1 cellular context compared by ENCODE assay signal in the genomic region with DNA sequence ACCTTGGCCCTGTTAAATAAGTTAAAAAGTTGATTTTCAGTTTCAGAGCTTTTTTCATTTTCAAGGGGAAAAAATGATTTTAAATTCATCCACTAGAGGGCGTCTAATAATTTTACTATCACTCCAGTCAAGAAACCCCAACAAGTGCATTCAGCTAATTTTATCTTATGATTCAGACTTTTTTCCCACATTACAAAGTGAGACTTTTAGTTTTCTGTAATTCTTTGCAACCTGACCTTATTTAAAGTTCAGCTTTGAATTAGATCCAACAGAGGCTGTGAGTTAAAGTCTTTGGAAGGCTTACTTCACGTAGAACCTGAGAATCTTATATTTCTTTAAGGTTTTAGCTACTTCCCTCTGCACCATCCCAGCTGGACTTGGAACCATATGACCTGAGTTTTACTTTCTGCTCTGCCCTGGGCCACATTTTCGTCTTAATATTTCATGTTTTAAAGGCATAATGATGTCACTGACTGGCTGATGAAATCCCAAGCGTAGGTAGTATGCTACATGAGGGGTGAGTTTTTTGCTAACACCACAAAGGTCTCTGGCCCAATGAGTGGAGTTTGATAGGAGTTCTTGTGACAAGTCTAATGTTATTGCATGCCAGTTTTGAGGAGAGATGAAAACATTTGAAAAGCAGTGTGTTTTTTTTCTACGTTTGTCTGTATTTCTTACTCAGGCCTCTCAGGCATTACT.
TF ChIP-seq lines count a peak whose summit lies in the region.

No MANE protein-coding gene starts in this region.

TF ChIP-seq in K562, 482 proteins besides CTCF, POLR2A, EP300 and RAD21 (continued from another document):
- TF ChIP-seq ZNF639 (CRISPR knock-in tag; conservative IDR thresholded peaks at IDR 0.05 in 1 of 2, IDR thresholded peaks at IDR 0.05 in 1 of 2) (no peak), ZBED1 (IDR thresholded peaks at IDR 0.05) (no peak), ZNF77 (CRISPR knock-in tag; IDR thresholded peaks at IDR 0.05) (no peak), ZNF766 (CRISPR knock-in tag; conservative IDR thresholded peaks at IDR 0.05) (0 out of 2 replicates have a peak, but pooled peaks have one; percentile 53), RFX5 (IDR thresholded peaks at IDR 0.05; ENCODE audit: low read depth, low read length) (no peak), CREM (IDR thresholded peaks at IDR 0.05; ENCODE audit: low read depth) (no peak), NFE2L1 (tag; IDR thresholded peaks at IDR 0.05; ENCODE audit: borderline replicate concordance, low read depth) (no peak), E2F3 (CRISPR knock-in tag; IDR thresholded peaks at IDR 0.05) (no peak), ZNF592 (IDR thresholded peaks at IDR 0.05) (0 out of 2 replicates have a peak, but pooled peaks have one; percentile 11), NCOA2 (IDR thresholded peaks at IDR 0.05; ENCODE audit: partially characterized antibody in 2 of 2) (no peak), STAG1 (CRISPR knock-in tag; IDR thresholded peaks at IDR 0.05; ENCODE audit: borderline replicate concordance) (no peak), ATF7 (IDR thresholded peaks at IDR 0.05) (0 out of 2 replicates have a peak, but pooled peaks have one; percentile 16), KLF16 (IDR thresholded peaks at IDR 0.05) (no peak), ZBTB43 (CRISPR knock-in tag; IDR thresholded peaks at IDR 0.05) (no peak), ZNF3 (CRISPR knock-in tag; IDR thresholded peaks at IDR 0.05) (no peak)
- TF ChIP-seq, protein P1, sequence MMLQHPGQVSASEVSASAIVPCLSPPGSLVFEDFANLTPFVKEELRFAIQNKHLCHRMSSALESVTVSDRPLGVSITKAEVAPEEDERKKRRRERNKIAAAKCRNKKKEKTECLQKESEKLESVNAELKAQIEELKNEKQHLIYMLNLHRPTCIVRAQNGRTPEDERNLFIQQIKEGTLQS (IDR thresholded peaks at IDR 0.05): 0 out of 2 replicates have a peak, but pooled peaks have one; percentile 49
- TF ChIP-seq, protein P1 (CRISPR knock-in tag; conservative IDR thresholded peaks at IDR 0.05): no peak
- TF ChIP-seq, protein P2, sequence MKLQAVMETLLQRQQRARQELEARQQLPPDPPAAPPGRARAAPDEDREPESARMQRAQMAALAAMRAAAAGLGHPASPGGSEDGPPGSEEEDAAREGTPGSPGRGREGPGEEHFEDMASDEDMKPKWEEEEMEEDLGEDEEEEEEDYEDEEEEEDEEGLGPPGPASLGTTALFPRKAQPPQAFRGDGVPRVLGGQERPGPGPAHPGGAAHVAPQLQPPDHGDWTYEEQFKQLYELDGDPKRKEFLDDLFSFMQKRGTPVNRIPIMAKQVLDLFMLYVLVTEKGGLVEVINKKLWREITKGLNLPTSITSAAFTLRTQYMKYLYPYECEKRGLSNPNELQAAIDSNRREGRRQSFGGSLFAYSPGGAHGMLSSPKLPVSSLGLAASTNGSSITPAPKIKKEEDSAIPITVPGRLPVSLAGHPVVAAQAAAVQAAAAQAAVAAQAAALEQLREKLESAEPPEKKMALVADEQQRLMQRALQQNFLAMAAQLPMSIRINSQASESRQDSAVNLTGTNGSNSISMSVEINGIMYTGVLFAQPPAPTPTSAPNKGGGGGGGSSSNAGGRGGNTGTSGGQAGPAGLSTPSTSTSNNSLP (IDR thresholded peaks at IDR 0.05; ENCODE audit: borderline replicate concordance, low read depth, low read length): peak; percentile 93; the same call in 1 of the 2 replicates
- TF ChIP-seq, protein P3, sequence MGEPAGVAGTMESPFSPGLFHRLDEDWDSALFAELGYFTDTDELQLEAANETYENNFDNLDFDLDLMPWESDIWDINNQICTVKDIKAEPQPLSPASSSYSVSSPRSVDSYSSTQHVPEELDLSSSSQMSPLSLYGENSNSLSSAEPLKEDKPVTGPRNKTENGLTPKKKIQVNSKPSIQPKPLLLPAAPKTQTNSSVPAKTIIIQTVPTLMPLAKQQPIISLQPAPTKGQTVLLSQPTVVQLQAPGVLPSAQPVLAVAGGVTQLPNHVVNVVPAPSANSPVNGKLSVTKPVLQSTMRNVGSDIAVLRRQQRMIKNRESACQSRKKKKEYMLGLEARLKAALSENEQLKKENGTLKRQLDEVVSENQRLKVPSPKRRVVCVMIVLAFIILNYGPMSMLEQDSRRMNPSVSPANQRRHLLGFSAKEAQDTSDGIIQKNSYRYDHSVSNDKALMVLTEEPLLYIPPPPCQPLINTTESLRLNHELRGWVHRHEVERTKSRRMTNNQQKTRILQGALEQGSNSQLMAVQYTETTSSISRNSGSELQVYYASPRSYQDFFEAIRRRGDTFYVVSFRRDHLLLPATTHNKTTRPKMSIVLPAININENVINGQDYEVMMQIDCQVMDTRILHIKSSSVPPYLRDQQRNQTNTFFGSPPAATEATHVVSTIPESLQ (CRISPR knock-in tag; IDR thresholded peaks at IDR 0.05): no peak
